Comparison of ENCODE assay signal across 1 cellular context in genomic region chr9:137588311-137588710, GRCh38.
TF ChIP-seq lines count a peak whose summit lies in the region.

No MANE protein-coding gene starts in this region.

TF ChIP-seq in IMR-90, 13 proteins besides CTCF, POLR2A, EP300 and RAD21:
- no peak for TF ChIP-seq RCOR1 (IDR thresholded peaks at IDR 0.05; ENCODE audit: insufficient replicate concordance, low read length)
